24 cellular contexts compared by ENCODE assay signal in genomic region chr9:129342591-129342990, GRCh38.
DNase-seq lines count a peak whose midpoint lies in the region; ATAC-seq and TF ChIP-seq lines count a peak whose summit lies in the region.
"Had no signal": no experiment of that assay in that cellular context is flagged by ENCODE, and none has a peak within 500 bp of the region (broad histone marks: within the 10 kb centered on the region; RNA-seq: fewer than 3 reads in every experiment).

No MANE protein-coding gene starts in this region.

- H3K4me2 ChIP-seq in hepatocyte: no peak overlapping the region
- H3K4me2 ChIP-seq: SK-N-SH had no signal

- H3K9ac ChIP-seq in adipocyte (ENCODE audit: low read length): peak overlapping the region; percentile 67
- H3K9ac ChIP-seq: SK-N-SH had no signal

- H3K9me2 ChIP-seq in hepatocyte (replicated peaks; ENCODE audit: insufficient read depth): no peaks in the 10 kb centered on the region
- H3K9me2 ChIP-seq: SK-N-SH had no signal

- H3K9me3 Mint-ChIP-seq in CD14-positive monocyte: peaks cover 0 to 3% (median 0%) of the 10 kb centered on the region in 7 donors
- no peaks in the 10 kb centered on the region for H3K9me3 Mint-ChIP-seq in glutamatergic neuron (ENCODE audit: unreplicated experiment)
- H3K9me3 Mint-ChIP-seq in effector memory CD8-positive, alpha-beta T cell: no peaks in the 10 kb centered on the region
- H3K9me3 Mint-ChIP-seq: activated CD4-positive, alpha-beta T cell treated with anti-CD3 and anti-CD28 coated beads, Interleukin-2, amount 10 ng/mL, durations not matched to agents 7 days and 5 days; activated naive CD4-positive, alpha-beta T cell treated with anti-CD3 and anti-CD28 coated beads for 36 hours had no signal

- H3K9me3 ChIP-seq in adipocyte (ENCODE audit: control insufficient read depth, low read length) (no peaks in the 10 kb centered on the region), hepatocyte (ENCODE audit: low read depth) (no peaks in the 10 kb centered on the region), spleen (no peaks in the 10 kb centered on the region)
- no peaks in the 10 kb centered on the region for H3K9me3 ChIP-seq in effector memory CD4-positive, alpha-beta T cell (ENCODE audit: control insufficient read depth, low read length)
- H3K9me3 ChIP-seq: BLaER1 treated with 17β-estradiol and CSF1 and Interleukin-3, amounts not matched to agents 10 nM and 100 nM; mucosa of descending colon; SK-N-SH had no signal

- H3K27ac ChIP-seq in hepatocyte: peak overlapping the region; percentile 78
- H3K27ac ChIP-seq in spleen: peak overlapping the region in 5 of 8 donors; percentile 82 to 90 (median 88)
- no peak overlapping the region for H3K27ac ChIP-seq in effector memory CD4-positive, alpha-beta T cell (ENCODE audit: insufficient read depth, low read length, poor library complexity, severe bottlenecking)
- H3K27ac ChIP-seq: epithelial cell of prostate had no signal

- H3K4me3 Mint-ChIP-seq in CD14-positive monocyte (no peak overlapping the region), glutamatergic neuron (ENCODE audit: unreplicated experiment) (no peak overlapping the region)
- H3K4me3 Mint-ChIP-seq in effector memory CD8-positive, alpha-beta T cell: no peak overlapping the region
- H3K4me3 Mint-ChIP-seq: activated CD4-positive, alpha-beta T cell treated with anti-CD3 and anti-CD28 coated beads, Interleukin-2, amount 10 ng/mL, durations not matched to agents 7 days and 5 days; activated naive CD4-positive, alpha-beta T cell treated with anti-CD3 and anti-CD28 coated beads for 36 hours had no signal

- DNase-seq in CD14-positive monocyte (ENCODE audit: low spot score) (no peak), adipocyte (ENCODE audit: low read depth) (no peak), hepatocyte (ENCODE audit: low spot score) (no peak), spleen (no peak), DMS53 treated with DMSO at 0.1 percent for 48 hours (lab: John Stamatoyannopoulos, UW; ENCODE audit: unreplicated experiment) (no peak), glutamatergic neuron (no peak)
- DNase-seq in effector memory CD4-positive, alpha-beta T cell: no peak
- no peak for DNase-seq in effector memory CD8-positive, alpha-beta T cell
- DNase-seq: activated CD4-positive, alpha-beta T cell treated with anti-CD3 and anti-CD28 coated beads, Interleukin-2, amount 10 ng/mL, durations not matched to agents 7 days and 5 days; activated naive CD4-positive, alpha-beta T cell treated with anti-CD3 and anti-CD28 coated beads for 36 hours; activated T-cell treated with anti-CD3 and anti-CD28 coated beads, Interleukin-2, amount 50 U/mL, for 48 hours; amygdala; central memory CD4-positive, alpha-beta T cell; foreskin fibroblast; H7; Karpas-422; MV-4-11; NCI-H187 treated with DMSO at 0.1 percent for 48 hours; NCI-H69; SK-N-SH had no signal

- H3K27me3 Mint-ChIP-seq in CD14-positive monocyte (ENCODE audit: low read depth in 3 of 3) (no peaks in the 10 kb centered on the region), glutamatergic neuron (ENCODE audit: unreplicated experiment) (peaks cover 9% of the 10 kb centered on the region)
- H3K27me3 Mint-ChIP-seq in effector memory CD8-positive, alpha-beta T cell: peaks cover 0 to 4% of the 10 kb centered on the region in 2 donors

- no peaks in the 10 kb centered on the region for H3K27me3 ChIP-seq in adipocyte (replicated peaks; ENCODE audit: control insufficient read depth, insufficient read depth, low read length)
- no peaks in the 10 kb centered on the region for H3K27me3 ChIP-seq in hepatocyte
- peaks cover 0 to 3% (median 0%) of the 10 kb centered on the region in 7 donors for H3K27me3 ChIP-seq in spleen (replicated peaks in 1 of 7)
- H3K27me3 ChIP-seq in effector memory CD4-positive, alpha-beta T cell (replicated peaks; ENCODE audit: control insufficient read depth, insufficient read depth, low read length, poor library complexity, severe bottlenecking): no peaks in the 10 kb centered on the region
- H3K27me3 ChIP-seq: BLaER1 treated with 17β-estradiol and CSF1 and Interleukin-3, amounts not matched to agents 10 nM and 100 nM had no signal

- TF ChIP-seq POLR2A in spleen (IDR thresholded peaks at IDR 0.05): no peak

- H3K36me3 ChIP-seq in adipocyte (ENCODE audit: control insufficient read depth, insufficient read depth, low read length, severe bottlenecking): no peaks in the 10 kb centered on the region
- no peaks in the 10 kb centered on the region for H3K36me3 ChIP-seq in hepatocyte (replicated peaks; ENCODE audit: insufficient read depth, low read depth)
- H3K36me3 ChIP-seq in spleen: no peaks in the 10 kb centered on the region
- no peaks in the 10 kb centered on the region for H3K36me3 ChIP-seq in effector memory CD4-positive, alpha-beta T cell (ENCODE audit: control insufficient read depth, insufficient read depth, low read length)

- peaks cover 60% of the 10 kb centered on the region for H3K4me1 Mint-ChIP-seq in CD14-positive monocyte
- H3K4me1 Mint-ChIP-seq in glutamatergic neuron (ENCODE audit: low read depth, unreplicated experiment): peaks cover 7% of the 10 kb centered on the region
- H3K4me1 Mint-ChIP-seq in effector memory CD8-positive, alpha-beta T cell (ENCODE audit: low read depth in 2 of 2): peaks cover 0 to 5% of the 10 kb centered on the region in 2 donors

- no peak overlapping the region for H3K4me3 ChIP-seq in adipocyte (ENCODE audit: low read length)
- H3K4me3 ChIP-seq in hepatocyte: no peak overlapping the region
- H3K4me3 ChIP-seq in spleen: no peak overlapping the region
- no peak overlapping the region for H3K4me3 ChIP-seq in effector memory CD4-positive, alpha-beta T cell (ENCODE audit: insufficient read depth, low read depth, low read length, poor library complexity, severe bottlenecking)
- H3K4me3 ChIP-seq: BLaER1 treated with 17β-estradiol and CSF1 and Interleukin-3, amounts not matched to agents 10 nM and 100 nM; mucosa of descending colon had no signal

- H4K20me1 ChIP-seq in hepatocyte (ENCODE audit: insufficient read depth, poor library complexity, severe bottlenecking): no peaks in the 10 kb centered on the region
- H4K20me1 ChIP-seq: BLaER1 treated with 17β-estradiol and CSF1 and Interleukin-3, amounts not matched to agents 10 nM and 100 nM had no signal

- H3K36me3 Mint-ChIP-seq in CD14-positive monocyte (peaks cover 15% of the 10 kb centered on the region in 2 donors), glutamatergic neuron (ENCODE audit: unreplicated experiment) (no peaks in the 10 kb centered on the region)
- H3K36me3 Mint-ChIP-seq in effector memory CD8-positive, alpha-beta T cell (ENCODE audit: insufficient read depth): no peaks in the 10 kb centered on the region

- TF ChIP-seq CTCF in CD14-positive monocyte (IDR thresholded peaks at IDR 0.05) (no peak), hepatocyte (IDR thresholded peaks at IDR 0.05; ENCODE audit: poor library complexity) (no peak), spleen (IDR thresholded peaks at IDR 0.05 in 8 of 11, conservative IDR thresholded peaks at IDR 0.05 in 3 of 11) (no peak), glutamatergic neuron (IDR thresholded peaks at IDR 0.05; ENCODE audit: partially characterized antibody, unreplicated experiment) (no peak)

- H3K4me1 ChIP-seq in adipocyte (ENCODE audit: control insufficient read depth, insufficient read depth, low read length): peaks cover 53% of the 10 kb centered on the region
- peaks cover 19% of the 10 kb centered on the region for H3K4me1 ChIP-seq in hepatocyte (ENCODE audit: insufficient read depth)
- peaks cover 0 to 77% (median 29%) of the 10 kb centered on the region in 6 donors for H3K4me1 ChIP-seq in spleen
- no peaks in the 10 kb centered on the region for H3K4me1 ChIP-seq in effector memory CD4-positive, alpha-beta T cell (ENCODE audit: control insufficient read depth, insufficient read depth, low read length, poor library complexity, severe bottlenecking)

- H2AFZ ChIP-seq in hepatocyte: no peak overlapping the region

- 92% methylated on average over 10 of the region's 12 CpGs for WGBS in hepatocyte (ENCODE audit: low lambda C conversion rate, missing lambda C conversion rate)
- 84 to 96% (median 88%) methylated on average over 5 to 12 of the region's 12 CpGs for WGBS in spleen, 5 donors

- ATAC-seq in effector memory CD8-positive, alpha-beta T cell (replicated peaks): no peak
- ATAC-seq: left lobe of liver, mucosa of descending colon had no signal

- H3K27ac Mint-ChIP-seq in CD14-positive monocyte (peak overlapping the region; percentile 97 to 99 (median 97)), glutamatergic neuron (ENCODE audit: unreplicated experiment) (no peak overlapping the region)
- no peak overlapping the region for H3K27ac Mint-ChIP-seq in effector memory CD8-positive, alpha-beta T cell
- H3K27ac Mint-ChIP-seq: activated CD4-positive, alpha-beta T cell treated with anti-CD3 and anti-CD28 coated beads, Interleukin-2, amount 10 ng/mL, durations not matched to agents 7 days and 5 days; activated naive CD4-positive, alpha-beta T cell treated with anti-CD3 and anti-CD28 coated beads for 36 hours had no signal

- intact Hi-C loops in CD14-positive monocyte (cut with micrococcal nuclease) (loop anchor here in 1 of 2 donors (10.0 kb wide), 1 partner anchor 432 kb away; no protein-coding TSS in a partner anchor), spleen (cut with DNase I; ENCODE audit: low total_unique reads) (no loop called here)

- H3K79me2 ChIP-seq in hepatocyte: no peaks in the 10 kb centered on the region

Comparison
In these comparisons a context has a peak if more than half of its experiments do, and no peak if none do; other contexts are left out.
1. H3K27ac Mint-ChIP-seq: peak in CD14-positive monocyte (7 of 7); none in glutamatergic neuron (single experiment) and effector memory CD8-positive, alpha-beta T cell (0 of 2).